Comparison of ENCODE assay signal across 1 cellular context in the genomic region with DNA sequence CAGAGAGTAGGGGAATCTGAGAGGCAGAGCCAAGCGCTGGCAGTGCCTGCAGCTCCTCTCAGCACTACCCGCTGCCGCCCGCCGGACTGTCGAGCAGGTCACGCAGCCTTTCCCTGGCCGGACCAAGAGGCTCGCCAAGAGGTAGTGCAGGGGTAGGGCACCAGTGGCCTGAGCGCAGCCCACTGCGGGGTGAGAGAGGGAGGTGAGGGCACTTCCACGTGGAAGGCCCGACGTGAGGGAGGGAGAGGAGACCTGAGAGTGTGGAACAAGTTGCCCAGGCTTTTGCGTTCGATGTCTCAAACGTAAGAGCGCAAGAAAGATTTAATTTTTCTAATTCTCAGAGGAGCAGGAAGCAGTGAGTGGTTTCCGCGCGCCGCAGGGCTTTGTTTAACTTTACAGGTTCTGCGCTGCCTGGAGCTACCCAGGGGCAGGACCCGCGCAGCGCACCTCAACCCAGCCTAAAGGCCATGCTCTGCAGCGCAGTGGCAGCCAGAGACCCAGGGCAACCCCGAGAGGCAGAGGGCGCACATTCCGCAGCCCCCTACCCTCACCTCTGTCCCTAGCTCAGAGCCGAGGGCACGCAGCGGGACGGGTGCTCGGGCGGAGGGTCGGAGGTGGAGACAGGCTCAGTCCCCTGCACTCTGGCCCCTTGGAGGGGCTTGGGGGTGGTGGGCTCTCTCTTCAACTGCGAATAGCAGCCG.
TF ChIP-seq lines count a peak whose summit lies in the region.

No MANE protein-coding gene starts in this region.

TF ChIP-seq in H1, 55 proteins besides CTCF, POLR2A, EP300 and RAD21:
- peak; percentile 64 for TF ChIP-seq EZH2 (IDR thresholded peaks at IDR 0.05; ENCODE audit: low read depth, low read length, severe bottlenecking)
- TF ChIP-seq RFX5 (IDR thresholded peaks at IDR 0.05; ENCODE audit: borderline replicate concordance, low read depth, low read length) = no peak
- TF ChIP-seq SRF (IDR thresholded peaks at IDR 0.05; ENCODE audit: low read depth, low read length) = no peak
- TF ChIP-seq POU5F1 (IDR thresholded peaks at IDR 0.05; ENCODE audit: low read depth, low read length) = no peak
- no peak for TF ChIP-seq CEBPB (IDR thresholded peaks at IDR 0.05; ENCODE audit: low read depth, low read length)
- no peak for TF ChIP-seq JUN (IDR thresholded peaks at IDR 0.05; ENCODE audit: low read depth, low read length)
- TF ChIP-seq NANOG (IDR thresholded peaks at IDR 0.05; ENCODE audit: insufficient read depth, low read depth, low read length, poor library complexity, severe bottlenecking) = no peak
- TF ChIP-seq RXRA (IDR thresholded peaks at IDR 0.05; ENCODE audit: insufficient read depth, low read depth, low read length) = no peak
- peak; percentile 28; the same call in 1 of the 2 replicates for TF ChIP-seq TEAD4 (IDR thresholded peaks at IDR 0.05; ENCODE audit: low read depth, low read length)
- peak; percentile 54 for TF ChIP-seq ASH2L (IDR thresholded peaks at IDR 0.05; ENCODE audit: low read length)
- peak; percentile 66 for TF ChIP-seq KDM4A (IDR thresholded peaks at IDR 0.05; ENCODE audit: low read depth, low read length, severe bottlenecking)
- TF ChIP-seq SUZ12 (IDR thresholded peaks at IDR 0.05; ENCODE audit: low read length) = peak; percentile 76; the same call in 1 of the 2 replicates
- TF ChIP-seq GTF2F1 (IDR thresholded peaks at IDR 0.05; ENCODE audit: borderline replicate concordance, low read depth, low read length) = no peak
- no peak for TF ChIP-seq FOSL1 (IDR thresholded peaks at IDR 0.05; ENCODE audit: insufficient read depth, low read depth, low read length)
